Comparison of ENCODE assay signal across 17 cellular contexts in the genomic region with DNA sequence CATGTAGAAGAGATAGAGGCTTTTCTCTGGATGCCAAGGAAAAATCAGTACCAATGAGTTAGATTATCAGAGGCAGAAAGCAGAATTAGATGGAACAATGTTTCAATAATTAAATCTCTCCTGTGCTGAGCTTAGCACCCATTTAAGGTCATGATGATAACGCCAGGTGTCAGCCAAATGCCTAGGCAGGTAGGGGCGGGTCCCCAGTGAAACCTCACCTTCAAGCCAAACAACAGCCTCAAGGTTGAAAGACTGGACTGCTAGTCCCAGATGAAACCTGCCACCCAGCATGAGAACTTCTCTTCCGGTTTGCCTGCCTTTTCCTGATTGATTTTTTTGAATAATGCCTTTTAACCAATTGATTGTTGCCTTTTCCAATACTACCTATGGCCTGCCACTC.
A peak's percentile ranks its signal among the peaks of the same experiment; 100 is the strongest.
DNase-seq lines count a peak whose midpoint lies in the region; ATAC-seq, FAIRE-seq and TF ChIP-seq lines count a peak whose summit lies in the region.
"Had no signal": no experiment of that assay in that cellular context is flagged by ENCODE, and none has a peak within 500 bp of the region (broad histone marks: within the 10 kb centered on the region; RNA-seq: fewer than 3 reads in every experiment).

No MANE protein-coding gene starts in this region.

- no peak overlapping the region for H4K8ac ChIP-seq in mesendoderm (ENCODE audit: low read depth, low read length)

- H3K4me1 ChIP-seq in mesendoderm (ENCODE audit: control insufficient read depth, low read depth, low read length) (peaks cover 5% of the 10 kb centered on the region), stomach (peaks cover 5 to 17% (median 9%) of the 10 kb centered on the region in 4 donors), gastroesophageal sphincter (peaks cover 0 to 8% (median 0%) of the 10 kb centered on the region in 3 donors)
- H3K4me1 ChIP-seq: A549 had no signal

- FAIRE-seq in bronchial epithelial cell (lab: Jason Lieb, UNC): no peak
- FAIRE-seq: A549, D721Med, GM12892 had no signal

- H3K9me3 ChIP-seq in stomach (peaks cover 0 to 8% (median 2%) of the 10 kb centered on the region in 4 donors), gastroesophageal sphincter (no peaks in the 10 kb centered on the region)
- H3K9me3 ChIP-seq: A549 had no signal

- no CpG with 5 or more reads among the region's 3 CpGs for WGBS in mesendoderm (ENCODE audit: extremely low coverage, insufficient coverage, low lambda C conversion rate)
- 30 to 70% (median 43%) methylated on average over 3 of the region's 3 CpGs for WGBS in stomach, 5 donors
- 83 to 100% methylated on average over 1 to 3 of the region's 3 CpGs for WGBS in gastroesophageal sphincter (ENCODE audit: low coverage in 1 of 2), 2 donors

- no peaks in the 10 kb centered on the region for H3K79me2 ChIP-seq in mesendoderm (ENCODE audit: control insufficient read depth, insufficient read depth, low read length)

- no peak overlapping the region for H3K23ac ChIP-seq in mesendoderm (ENCODE audit: low read length)

- DNase-seq in NCI-H69 (lab: John Stamatoyannopoulos, UW) (peak; percentile 29), bronchial epithelial cell (ENCODE audit: low read depth) (peak; percentile 7), mesendoderm (peak; percentile 27), stomach (peak; percentile 68), KG1 (lab: John Stamatoyannopoulos, UW) (no peak)
- DNase-seq: CD8-positive, alpha-beta T cell; DMS153; DND-41; GDM1; GM23248; H7 had no signal

- H2BK15ac ChIP-seq in mesendoderm (replicated peaks; ENCODE audit: low read depth): no peak overlapping the region

- TF ChIP-seq EP300 in stomach (IDR thresholded peaks at IDR 0.05) (no peak), gastroesophageal sphincter (IDR thresholded peaks at IDR 0.05) (no peak)

- TF ChIP-seq POLR2A in stomach (IDR thresholded peaks at IDR 0.05) (no peak), gastroesophageal sphincter (IDR thresholded peaks at IDR 0.05) (no peak)

- H3K27ac ChIP-seq in mesendoderm (ENCODE audit: low read depth, low read length): no peak overlapping the region
- peak overlapping the region; percentile 28 to 59 (median 55) for H3K27ac ChIP-seq in stomach
- no peak overlapping the region for H3K27ac ChIP-seq in gastroesophageal sphincter
- H3K27ac ChIP-seq: A549, GM23248, HL-60 had no signal

- ATAC-seq in gastroesophageal sphincter (no peak), GM21423 (IDR thresholded peaks at IDR 0.05; ENCODE audit: unreplicated experiment) (no peak)
- ATAC-seq: A549; CD8-positive, alpha-beta T cell had no signal

- no peak overlapping the region for H2BK5ac ChIP-seq in mesendoderm (ENCODE audit: low read length)

- no peaks in the 10 kb centered on the region for H3K36me3 ChIP-seq in bronchial epithelial cell (ENCODE audit: control insufficient read depth, insufficient read depth, low read length)
- no peaks in the 10 kb centered on the region for H3K36me3 ChIP-seq in mesendoderm (ENCODE audit: control insufficient read depth, insufficient read depth, low read length)
- H3K36me3 ChIP-seq in stomach: no peaks in the 10 kb centered on the region
- no peaks in the 10 kb centered on the region for H3K36me3 ChIP-seq in gastroesophageal sphincter

- intact Hi-C loops in stomach (cut with DNase I; ENCODE audit: low total_unique reads): no loop called here

- H3K79me1 ChIP-seq in mesendoderm (ENCODE audit: low read length): no peaks in the 10 kb centered on the region

- no peak overlapping the region for H3K18ac ChIP-seq in mesendoderm (ENCODE audit: low read length)

- no peak overlapping the region for H3K56ac ChIP-seq in mesendoderm (ENCODE audit: low read length)

- H2AK5ac ChIP-seq in mesendoderm (ENCODE audit: low read length): no peak overlapping the region

- H3K9ac ChIP-seq in mesendoderm (ENCODE audit: low read length): no peak overlapping the region
- H3K9ac ChIP-seq: GM23248 had no signal

- no peak overlapping the region for H2BK120ac ChIP-seq in mesendoderm (ENCODE audit: low read depth, low read length)

- H3K4me2 ChIP-seq in mesendoderm (ENCODE audit: low read length): no peak overlapping the region
- H3K4me2 ChIP-seq: A549 had no signal

- H3K4me3 ChIP-seq in bronchial epithelial cell (ENCODE audit: low read depth, low read length): no peak overlapping the region
- no peak overlapping the region for H3K4me3 ChIP-seq in mesendoderm (ENCODE audit: low read length)
- H3K4me3 ChIP-seq in stomach: no peak overlapping the region
- H3K4me3 ChIP-seq in gastroesophageal sphincter: no peak overlapping the region
- H3K4me3 ChIP-seq: A549, GM23248 had no signal

- H3K4ac ChIP-seq in mesendoderm (ENCODE audit: low read depth, low read length): no peak overlapping the region

- no peak overlapping the region for H4K5ac ChIP-seq in mesendoderm (ENCODE audit: low read length)

- TF ChIP-seq CTCF in bronchial epithelial cell (IDR thresholded peaks at IDR 0.05; ENCODE audit: insufficient read depth, low read length, severe bottlenecking): no peak
- no peak for TF ChIP-seq CTCF in stomach (IDR thresholded peaks at IDR 0.05)
- no peak for TF ChIP-seq CTCF in gastroesophageal sphincter (IDR thresholded peaks at IDR 0.05)

- H3K27me3 ChIP-seq in bronchial epithelial cell (ENCODE audit: control insufficient read depth, insufficient read depth, low read length): no peaks in the 10 kb centered on the region
- no peaks in the 10 kb centered on the region for H3K27me3 ChIP-seq in mesendoderm (ENCODE audit: insufficient read depth, low read length, poor library complexity)
- no peaks in the 10 kb centered on the region for H3K27me3 ChIP-seq in stomach
- no peaks in the 10 kb centered on the region for H3K27me3 ChIP-seq in gastroesophageal sphincter

Comparison
In these comparisons a context has a peak if more than half of its experiments do, and no peak if none do; other contexts are left out.
1. H3K27ac ChIP-seq: peak in stomach (5 of 5); none in mesendoderm (single experiment) and gastroesophageal sphincter (0 of 4).